8 cellular contexts compared by ENCODE assay signal in the genomic region with DNA sequence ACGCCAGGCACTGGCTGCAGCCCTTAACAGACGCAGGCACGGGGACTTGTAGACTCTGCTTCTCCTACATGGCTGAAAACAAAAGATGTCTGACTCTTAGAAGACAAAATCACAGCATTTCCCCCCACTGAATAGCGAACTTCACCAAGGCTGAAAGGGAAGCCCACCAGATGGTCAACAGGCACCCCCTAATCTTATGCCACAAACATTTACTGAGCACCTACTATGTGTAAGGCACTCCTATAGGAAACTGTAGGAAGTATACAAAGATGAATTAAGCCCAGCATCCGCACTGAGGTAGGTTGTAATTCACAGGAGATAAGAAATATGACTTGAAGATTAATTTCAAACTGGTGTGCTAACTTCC. TPM values are rescaled to one million over a fixed set of nuclear protein-coding genes. Genes with fewer than 3 reads are reported as not detected.
DNase-seq lines count a peak whose midpoint lies in the region; ATAC-seq and TF ChIP-seq lines count a peak whose summit lies in the region.

No MANE protein-coding gene starts in this region.

- TF ChIP-seq POLR2A in adrenal gland (IDR thresholded peaks at IDR 0.05), result no peak

- TF ChIP-seq CTCF in HEK293 (tag by site-specific recombination; IDR thresholded peaks at IDR 0.05), result no peak
- no peak for TF ChIP-seq CTCF in adrenal gland (IDR thresholded peaks at IDR 0.05)

- no peaks in the 10 kb centered on the region for H3K9me3 ChIP-seq in HEK293 (ENCODE audit: control insufficient read depth, insufficient read depth, low read depth, low read length)
- H3K9me3 ChIP-seq in adrenal gland (replicated peaks in 1 of 3), result no peaks in the 10 kb centered on the region

- ATAC-seq in HG02623 (IDR thresholded peaks at IDR 0.05; ENCODE audit: unreplicated experiment), result no peak

- intact Hi-C loops in adrenal gland (cut with DNase I), result no loop called here

- H3K36me3 ChIP-seq in HEK293 (ENCODE audit: control insufficient read depth in 2 of 2, insufficient read depth in 1 of 2, low read length in 2 of 2), result peaks cover 0 to 3% of the 10 kb centered on the region in 2 experiments; a peak in 1 of 3 replicates
- H3K36me3 ChIP-seq in adrenal gland (replicated peaks in 1 of 2), result no peaks in the 10 kb centered on the region

- peaks cover 22% of the 10 kb centered on the region for H3K4me1 ChIP-seq in HEK293 (ENCODE audit: control insufficient read depth, insufficient read depth, low read length)
- H3K4me1 ChIP-seq in adrenal gland (replicated peaks in 1 of 2), result peaks cover 40 to 44% of the 10 kb centered on the region in 2 donors

- H3K27ac ChIP-seq in HEK293 (ENCODE audit: extremely low read depth, low read depth, low read length) (peak overlapping the region; percentile 84), adrenal gland (peak overlapping the region; percentile 90 to 98 (median 96)), layer of hippocampus (ENCODE audit: low read depth, low read length) (peak overlapping the region; percentile 97), temporal lobe (ENCODE audit: low read depth, low read length) (peak overlapping the region; percentile 99)

- POLR2A ChIA-PET in HEK293 (lab: Yijun Ruan, JAX), result no interaction called here

- CTCF ChIA-PET in HEK293 (lab: Yijun Ruan, JAX), result interaction anchor here (0.6 to 1.1 kb wide), 3 partner anchors 13 to 25 kb away, joined by 3 read pairs; no protein-coding TSS in a partner anchor

- H3K4me3 ChIP-seq in HEK293 (ENCODE audit: low read depth, low read length), result peak overlapping the region; percentile 59
- peak overlapping the region in 2 of 4 donors; percentile 51 to 71 for H3K4me3 ChIP-seq in adrenal gland

- 5 to 10% (median 5%) methylated on average over 4 to 5 of the region's 5 CpGs for WGBS in adrenal gland, 4 donors

- H3K27me3 ChIP-seq in adrenal gland, result no peaks in the 10 kb centered on the region
- H3K27me3 ChIP-seq in layer of hippocampus (ENCODE audit: control insufficient read depth, insufficient read depth, low read length), result no peaks in the 10 kb centered on the region

- no peak for DNase-seq in adrenal gland
- DNase-seq in DMS 273 (lab: John Stamatoyannopoulos, UW; ENCODE audit: unreplicated experiment), result no peak
- no peak for DNase-seq in NCI-H69 (lab: John Stamatoyannopoulos, UW)
- no peak for DNase-seq in NCI-H2171 treated with DMSO at 0.1 percent for 48 hours (lab: John Stamatoyannopoulos, UW)

TF ChIP-seq in HEK293, 187 proteins besides CTCF, POLR2A, EP300 and RAD21:
- TF ChIP-seq ZNF311 (tag by site-specific recombination; IDR thresholded peaks at IDR 0.05; ENCODE audit: borderline replicate concordance) (no peak), ZNF664 (tag by site-specific recombination; IDR thresholded peaks at IDR 0.05) (peak; percentile 77), ZBTB20 (tag by site-specific recombination; IDR thresholded peaks at IDR 0.05) (peak; percentile 37; the same call in 1 of the 2 replicates), ZNF658 (tag by site-specific recombination; IDR thresholded peaks at IDR 0.05) (no peak), ZNF133 (tag by site-specific recombination; IDR thresholded peaks at IDR 0.05) (no peak), ZNF704 (tag by site-specific recombination; IDR thresholded peaks at IDR 0.05) (no peak)

RNA-seq across cellular contexts. Expression of gene NUMA1, which starts 38.3 kb away (rescaled TPM):
- total RNA-seq in adrenal gland (100 to 1,000 TPM; 158 to 380 (median 274) TPM), temporal lobe (110 TPM)
- polyA plus RNA-seq in adrenal gland, result 100 to 1,000 TPM in 2 of 3 donors, 10 to 100 TPM in 1; 86.7 to 677 (median 313) TPM

RNA-seq across cellular contexts. Expression of gene LRRC51, which starts 38.6 kb away (rescaled TPM):
- total RNA-seq in adrenal gland (10 to 100 TPM in 5 of 8 donors, 1 to 10 TPM in 3; 2.4 to 15.4 (median 11.2) TPM), temporal lobe (5.7 TPM)
- polyA plus RNA-seq in adrenal gland, result 10 to 100 TPM in 2 of 3 donors, 1 to 10 TPM in 1; 5.3 to 15.7 (median 10.4) TPM

RNA-seq across cellular contexts. Expression of gene IL18BP, which starts 43.3 kb away (rescaled TPM):
- 10 to 100 TPM in 4 of 8 donors, 1 to 10 TPM in 4; 4.3 to 41.2 (median 9.7) TPM for total RNA-seq in adrenal gland
- polyA plus RNA-seq in adrenal gland, result 10 to 100 TPM; 17.3 to 25.4 (median 19.2) TPM
- total RNA-seq in temporal lobe, result 2.5 TPM
